ENCODE assay signal across 17 cellular contexts in the genomic region with DNA sequence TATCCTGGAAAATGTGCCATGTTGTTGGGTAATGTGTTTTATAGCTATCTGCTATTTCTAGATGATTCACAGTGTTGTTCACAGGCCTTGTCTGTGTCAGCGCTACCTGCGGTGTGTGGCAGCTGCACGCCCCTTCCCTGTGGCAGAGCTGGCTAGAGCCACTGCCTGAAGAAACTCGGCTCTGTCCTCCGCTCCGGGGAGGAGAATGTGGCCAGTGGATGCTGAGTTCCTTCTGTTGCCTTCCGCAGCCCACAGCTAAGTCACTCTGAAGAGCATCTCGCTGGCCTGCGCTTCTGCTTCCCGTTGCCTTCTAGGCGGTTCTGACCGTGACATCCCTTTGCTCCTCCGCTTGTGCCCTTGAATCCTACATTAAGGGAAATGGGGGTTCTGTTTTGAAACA.
"Had no signal": no experiment of that assay in that cellular context is flagged by ENCODE, and none has a peak within 500 bp of the region (broad histone marks: within the 10 kb centered on the region; RNA-seq: fewer than 3 reads in every experiment).

No MANE protein-coding gene starts in this region.

- H3K36me3 Mint-ChIP-seq: activated naive CD4-positive, alpha-beta T cell treated with anti-CD3 and anti-CD28 coated beads, Interleukin-2, amount 50 U/mL, for 24 hours; naive thymus-derived CD4-positive, alpha-beta T cell had no signal

- H3K27ac Mint-ChIP-seq: activated CD4-positive, alpha-beta T cell treated with anti-CD3 and anti-CD28 coated beads, Interleukin-2, amount 10 ng/mL, durations not matched to agents 7 days and 5 days; activated naive CD4-positive, alpha-beta T cell treated with anti-CD3 and anti-CD28 coated beads, Interleukin-2, amount 50 U/mL, for 24 hours; activated T-helper 17 cell treated with anti-CD3 and anti-CD28 coated beads, Interleukin-2, amount 50 U/mL, for 72 hours; effector memory CD8-positive, alpha-beta T cell; stimulated activated naive CD8-positive, alpha-beta T cell treated with anti-CD3 and anti-CD28 coated beads, Interleukin-15, amount 100 ng/mL, for 72 hours; T-helper 1 cell treated with Interleukin-12 subunit alpha and Interleukin-12 subunit beta and Interleukin-4 antibody, amounts not matched to agents 30 μg/mL and 1 μg/mL, for 36 hours had no signal

- H3K9me3 ChIP-seq: body of pancreas, testis, upper lobe of right lung had no signal

- H3K27ac ChIP-seq: body of pancreas, hepatocyte, testis, upper lobe of right lung had no signal

- H3K27me3 ChIP-seq: body of pancreas, hepatocyte, testis, upper lobe of right lung had no signal

- H3K9me3 Mint-ChIP-seq: activated CD4-positive, alpha-beta T cell treated with anti-CD3 and anti-CD28 coated beads, Interleukin-2, amount 10 ng/mL, durations not matched to agents 7 days and 5 days; activated naive CD4-positive, alpha-beta T cell treated with anti-CD3 and anti-CD28 coated beads, Interleukin-2, amount 50 U/mL, for 24 hours; activated T-helper 17 cell treated with anti-CD3 and anti-CD28 coated beads, Interleukin-2, amount 50 U/mL, for 72 hours; effector memory CD8-positive, alpha-beta T cell; stimulated activated naive CD8-positive, alpha-beta T cell treated with anti-CD3 and anti-CD28 coated beads, Interleukin-15, amount 100 ng/mL, for 72 hours; T-helper 1 cell treated with Interleukin-12 subunit alpha and Interleukin-12 subunit beta and Interleukin-4 antibody, amounts not matched to agents 30 μg/mL and 1 μg/mL, for 36 hours had no signal

- H3K79me2 ChIP-seq: hepatocyte had no signal

- H3K36me3 ChIP-seq: upper lobe of right lung had no signal

- ATAC-seq: activated T-helper 17 cell treated with anti-CD3 and anti-CD28 coated beads, Interleukin-2, amount 50 U/mL, for 72 hours; body of pancreas; effector memory CD8-positive, alpha-beta T cell; naive thymus-derived CD4-positive, alpha-beta T cell; stimulated activated naive CD8-positive, alpha-beta T cell treated with anti-CD3 and anti-CD28 coated beads, Interleukin-15, amount 100 ng/mL, for 72 hours; upper lobe of right lung had no signal

- H3K4me3 Mint-ChIP-seq: activated CD4-positive, alpha-beta T cell treated with anti-CD3 and anti-CD28 coated beads, Interleukin-2, amount 10 ng/mL, durations not matched to agents 7 days and 5 days; activated naive CD4-positive, alpha-beta T cell treated with anti-CD3 and anti-CD28 coated beads, Interleukin-2, amount 50 U/mL, for 24 hours; activated T-helper 17 cell treated with anti-CD3 and anti-CD28 coated beads, Interleukin-2, amount 50 U/mL, for 72 hours; effector memory CD8-positive, alpha-beta T cell; naive thymus-derived CD4-positive, alpha-beta T cell; stimulated activated naive CD8-positive, alpha-beta T cell treated with anti-CD3 and anti-CD28 coated beads, Interleukin-15, amount 100 ng/mL, for 72 hours; T-helper 1 cell treated with Interleukin-12 subunit alpha and Interleukin-12 subunit beta and Interleukin-4 antibody, amounts not matched to agents 30 μg/mL and 1 μg/mL, for 36 hours had no signal

- H3K4me3 ChIP-seq: body of pancreas, hepatocyte, lung, upper lobe of right lung had no signal

- H3K4me1 ChIP-seq: body of pancreas, testis, upper lobe of right lung had no signal

- H3K4me2 ChIP-seq: hepatocyte had no signal

- H3K27me3 Mint-ChIP-seq: activated CD4-positive, alpha-beta T cell treated with anti-CD3 and anti-CD28 coated beads, Interleukin-2, amount 10 ng/mL, durations not matched to agents 7 days and 5 days; activated naive CD4-positive, alpha-beta T cell treated with anti-CD3 and anti-CD28 coated beads, Interleukin-2, amount 50 U/mL, for 24 hours; stimulated activated naive CD8-positive, alpha-beta T cell treated with anti-CD3 and anti-CD28 coated beads, Interleukin-15, amount 100 ng/mL, for 72 hours had no signal

- H3K4me1 Mint-ChIP-seq: activated CD4-positive, alpha-beta T cell treated with anti-CD3 and anti-CD28 coated beads, Interleukin-2, amount 10 ng/mL, durations not matched to agents 7 days and 5 days; activated naive CD4-positive, alpha-beta T cell treated with anti-CD3 and anti-CD28 coated beads, Interleukin-2, amount 50 U/mL, for 24 hours; activated T-helper 17 cell treated with anti-CD3 and anti-CD28 coated beads, Interleukin-2, amount 50 U/mL, for 72 hours; naive thymus-derived CD4-positive, alpha-beta T cell; stimulated activated naive CD8-positive, alpha-beta T cell treated with anti-CD3 and anti-CD28 coated beads, Interleukin-15, amount 100 ng/mL, for 72 hours had no signal

- H2AFZ ChIP-seq: hepatocyte had no signal

- DNase-seq: activated CD4-positive, alpha-beta T cell treated with anti-CD3 and anti-CD28 coated beads, Interleukin-2, amount 10 ng/mL, durations not matched to agents 7 days and 5 days; activated CD4-positive, CD25-positive, alpha-beta regulatory T cell; activated CD8-positive, alpha-beta memory T cell treated with anti-CD3 and anti-CD28 coated beads for 24 hours; body of pancreas; central memory CD4-positive, alpha-beta T cell; effector memory CD8-positive, alpha-beta T cell; naive thymus-derived CD4-positive, alpha-beta T cell; nucleus accumbens; stimulated activated CD4-positive, alpha-beta T cell treated with anti-CD3 and anti-CD28 coated beads, Interleukin-4, amount 100 ng/mL, for 24 hours; stimulated activated naive CD8-positive, alpha-beta T cell treated with anti-CD3 and anti-CD28 coated beads, Interleukin-15, amount 100 ng/mL, for 72 hours; testis; upper lobe of right lung had no signal
